In the genomic region with DNA sequence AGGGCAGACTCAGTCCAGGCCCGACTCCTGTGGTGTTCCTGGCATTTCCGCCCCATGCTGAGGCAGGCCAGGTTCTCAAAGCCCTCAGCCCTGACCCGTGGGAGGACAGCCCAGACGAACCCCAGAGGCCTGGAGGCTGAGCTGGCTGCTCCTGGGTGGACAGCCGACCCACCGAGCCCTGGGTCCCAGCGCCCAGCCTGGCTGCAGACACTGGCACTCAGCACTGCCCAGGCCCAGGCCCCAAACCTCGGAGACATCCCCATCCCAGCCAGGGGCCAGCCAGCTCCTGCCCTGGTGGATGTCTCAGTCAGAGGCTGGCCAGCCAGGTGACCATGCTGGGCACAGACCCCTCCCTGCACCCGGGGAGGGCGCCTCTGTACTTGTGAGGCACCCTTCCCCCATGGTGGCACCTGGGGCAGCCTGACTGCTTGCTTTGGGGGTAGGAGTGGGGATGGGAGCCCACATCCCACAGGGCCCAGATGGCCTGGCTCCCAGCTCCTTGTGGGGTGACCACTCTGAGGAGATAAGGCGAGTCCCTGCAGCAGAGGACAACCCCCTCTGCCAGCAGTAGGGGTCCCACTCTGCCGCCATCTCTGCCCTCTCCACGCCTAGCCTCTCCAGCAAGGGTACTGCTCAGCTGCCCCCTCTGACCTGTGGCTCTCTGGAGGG, we compare ENCODE assay signal across 17 cellular contexts. TPM values are rescaled to one million over a fixed set of nuclear protein-coding genes. Genes with fewer than 3 reads are reported as not detected.
A peak's percentile ranks its signal among the peaks of the same experiment; 100 is the strongest.
DNase-seq lines count a peak whose midpoint lies in the region; ATAC-seq, FAIRE-seq and TF ChIP-seq lines count a peak whose summit lies in the region.
"Had no signal": no experiment of that assay in that cellular context is flagged by ENCODE, and none has a peak within 500 bp of the region (broad histone marks: within the 10 kb centered on the region; RNA-seq: fewer than 3 reads in every experiment).

No MANE protein-coding gene starts in this region.

- FAIRE-seq in RCC 7860 (lab: Jason Lieb, UNC): no peak

- DNase-seq in Daoy (ENCODE audit: low read depth) (peak; percentile 60), NCI-H226 (peak; percentile 33), RCC 7860 (ENCODE audit: low spot score) (no peak), middle frontal gyrus (ENCODE audit: extremely low spot score, low spot score) (no peak)
- no peak for DNase-seq in activated T-helper 1 cell treated with anti-CD3 and anti-CD28 coated beads, Interleukin-12 subunit alpha, Interleukin-12 subunit beta, Interleukin-2, Interleukin-4 antibody, amounts not matched to agents 30 ng/mL and 10 ng/mL and 1 ng/mL, durations not matched to agents 14 hours and 24 hours and 36 hours (ENCODE audit: low spot score)
- no peak for DNase-seq in CD4-positive, alpha-beta T cell
- DNase-seq: activated CD4-positive, alpha-beta T cell treated with anti-CD3 and anti-CD28 coated beads for 48 hours; DMS53; foreskin melanocyte; immature natural killer cell; NCI-H2171; retina; stimulated activated CD4-positive, alpha-beta T cell treated with anti-CD3 and anti-CD28 coated beads, Interleukin-4, amount 100 ng/mL, for 4 hours; stimulated activated naive CD4-positive, alpha-beta T cell treated with Interleukin-2 at 50 U/mL for 16 hours had no signal

- POLR2A ChIA-PET in CD4-positive, alpha-beta T cell (lab: Charles Lee): no interaction called here

- peaks cover 4% of the 10 kb centered on the region for H3K27me3 Mint-ChIP-seq in activated T-helper 1 cell treated with anti-CD3 and anti-CD28 coated beads, Interleukin-12 subunit alpha, Interleukin-12 subunit beta, Interleukin-2, Interleukin-4 antibody, amounts not matched to agents 30 ng/mL and 10 ng/mL and 1 ng/mL, durations not matched to agents 14 hours and 24 hours and 36 hours (ENCODE audit: insufficient read depth)
- peaks cover 5% of the 10 kb centered on the region for H3K27me3 Mint-ChIP-seq in CD4-positive, alpha-beta T cell

- H3K9me3 ChIP-seq in CD4-positive, alpha-beta T cell (ENCODE audit: control insufficient read depth, low read length): no peaks in the 10 kb centered on the region

- H3K4me1 Mint-ChIP-seq in activated T-helper 1 cell treated with anti-CD3 and anti-CD28 coated beads, Interleukin-12 subunit alpha, Interleukin-12 subunit beta, Interleukin-2, Interleukin-4 antibody, amounts not matched to agents 30 ng/mL and 10 ng/mL and 1 ng/mL, durations not matched to agents 14 hours and 24 hours and 36 hours (ENCODE audit: low read depth): no peaks in the 10 kb centered on the region
- H3K4me1 Mint-ChIP-seq in CD4-positive, alpha-beta T cell (ENCODE audit: low read depth): no peaks in the 10 kb centered on the region
- H3K4me1 Mint-ChIP-seq: immature natural killer cell had no signal

- no peak overlapping the region for H3K27ac Mint-ChIP-seq in activated T-helper 1 cell treated with anti-CD3 and anti-CD28 coated beads, Interleukin-12 subunit alpha, Interleukin-12 subunit beta, Interleukin-2, Interleukin-4 antibody, amounts not matched to agents 30 ng/mL and 10 ng/mL and 1 ng/mL, durations not matched to agents 14 hours and 24 hours and 36 hours
- H3K27ac Mint-ChIP-seq in CD4-positive, alpha-beta T cell: no peak overlapping the region
- H3K27ac Mint-ChIP-seq: immature natural killer cell had no signal

- H3K9me3 Mint-ChIP-seq in activated T-helper 1 cell treated with anti-CD3 and anti-CD28 coated beads, Interleukin-12 subunit alpha, Interleukin-12 subunit beta, Interleukin-2, Interleukin-4 antibody, amounts not matched to agents 30 ng/mL and 10 ng/mL and 1 ng/mL, durations not matched to agents 14 hours and 24 hours and 36 hours: peaks cover 5% of the 10 kb centered on the region
- no peaks in the 10 kb centered on the region for H3K9me3 Mint-ChIP-seq in CD4-positive, alpha-beta T cell
- H3K9me3 Mint-ChIP-seq: immature natural killer cell had no signal

- peak; percentile 7 for ATAC-seq in GM21737 (IDR thresholded peaks at IDR 0.05; ENCODE audit: unreplicated experiment)
- ATAC-seq in CD4-positive, alpha-beta T cell (ENCODE audit: poor library complexity): no peak

- no peaks in the 10 kb centered on the region for H3K36me3 Mint-ChIP-seq in activated T-helper 1 cell treated with anti-CD3 and anti-CD28 coated beads, Interleukin-12 subunit alpha, Interleukin-12 subunit beta, Interleukin-2, Interleukin-4 antibody, amounts not matched to agents 30 ng/mL and 10 ng/mL and 1 ng/mL, durations not matched to agents 14 hours and 24 hours and 36 hours (ENCODE audit: low read depth)
- no peaks in the 10 kb centered on the region for H3K36me3 Mint-ChIP-seq in CD4-positive, alpha-beta T cell (ENCODE audit: low read depth)
- H3K36me3 Mint-ChIP-seq: immature natural killer cell had no signal

- intact Hi-C loops in activated T-helper 1 cell treated with anti-CD3 and anti-CD28 coated beads, Interleukin-12 subunit alpha, Interleukin-12 subunit beta, Interleukin-2, Interleukin-4 antibody, amounts not matched to agents 30 ng/mL and 10 ng/mL and 1 ng/mL, durations not matched to agents 14 hours and 24 hours and 36 hours (cut with micrococcal nuclease): no loop called here
- intact Hi-C loops in CD4-positive, alpha-beta T cell (cut with DNase I, micrococcal nuclease): no loop called here

- H3K27ac ChIP-seq in layer of hippocampus (ENCODE audit: low read depth, low read length): peak overlapping the region; percentile 36
- H3K27ac ChIP-seq in CD4-positive, alpha-beta T cell (ENCODE audit: low read depth, low read length): no peak overlapping the region

- no peak overlapping the region for H3K4me3 Mint-ChIP-seq in activated T-helper 1 cell treated with anti-CD3 and anti-CD28 coated beads, Interleukin-12 subunit alpha, Interleukin-12 subunit beta, Interleukin-2, Interleukin-4 antibody, amounts not matched to agents 30 ng/mL and 10 ng/mL and 1 ng/mL, durations not matched to agents 14 hours and 24 hours and 36 hours
- H3K4me3 Mint-ChIP-seq in CD4-positive, alpha-beta T cell: no peak overlapping the region
- H3K4me3 Mint-ChIP-seq: immature natural killer cell had no signal

- no peaks in the 10 kb centered on the region for H3K27me3 ChIP-seq in layer of hippocampus (ENCODE audit: control insufficient read depth, insufficient read depth, low read length)
- peaks cover 7% of the 10 kb centered on the region for H3K27me3 ChIP-seq in CD4-positive, alpha-beta T cell (ENCODE audit: control insufficient read depth, insufficient read depth, low read length)

- no peak for TF ChIP-seq CTCF in CD4-positive, alpha-beta T cell (IDR thresholded peaks at IDR 0.05)

- CTCF ChIA-PET in CD4-positive, alpha-beta T cell (lab: Charles Lee): no interaction called here

RNA-seq across cellular contexts. Expression of gene PLD4, which starts 1.4 kb away (rescaled TPM):
- total RNA-seq in Daoy (2014; rRNA removed; shearing (Covaris generic)): not detected in 2 replicates
- total RNA-seq in activated T-helper 1 cell treated with anti-CD3 and anti-CD28 coated beads, Interleukin-12 subunit alpha, Interleukin-12 subunit beta, Interleukin-2, Interleukin-4 antibody, amounts not matched to agents 30 ng/mL and 10 ng/mL and 1 ng/mL, durations not matched to agents 14 hours and 24 hours and 36 hours: 0.10 and 0.21 TPM in 2 replicates
- total RNA-seq in CD4-positive, alpha-beta T cell: 1 to 10 TPM; 1.6 to 2.1 TPM
- total RNA-seq: MCF 10A had no signal

RNA-seq across cellular contexts. Expression of gene AHNAK2, which starts 52.1 kb away (rescaled TPM):
- total RNA-seq in Daoy (2014; rRNA removed; shearing (Covaris generic)): 10.4 and 10.5 TPM in 2 replicates
- total RNA-seq in activated T-helper 1 cell treated with anti-CD3 and anti-CD28 coated beads, Interleukin-12 subunit alpha, Interleukin-12 subunit beta, Interleukin-2, Interleukin-4 antibody, amounts not matched to agents 30 ng/mL and 10 ng/mL and 1 ng/mL, durations not matched to agents 14 hours and 24 hours and 36 hours: 0.02 and 0.05 TPM in 2 replicates
- under 1 TPM in 1 of 2 experiments, not detected in 1; 0.05 TPM for total RNA-seq in CD4-positive, alpha-beta T cell

RNA-seq across cellular contexts. Expression of gene CLBA1, which starts 59.5 kb away (rescaled TPM):
- total RNA-seq in Daoy (2014; rRNA removed; shearing (Covaris generic)): 6.5 and 8.4 TPM in 2 replicates
- 3.1 TPM in 2 replicates for total RNA-seq in activated T-helper 1 cell treated with anti-CD3 and anti-CD28 coated beads, Interleukin-12 subunit alpha, Interleukin-12 subunit beta, Interleukin-2, Interleukin-4 antibody, amounts not matched to agents 30 ng/mL and 10 ng/mL and 1 ng/mL, durations not matched to agents 14 hours and 24 hours and 36 hours
- 1 to 10 TPM; 1.7 to 1.8 TPM for total RNA-seq in CD4-positive, alpha-beta T cell

Comparison
In these comparisons a context has a peak if more than half of its experiments do, and no peak if none do; other contexts are left out.
1. DNase-seq: peak in Daoy (single experiment) and NCI-H226 (single experiment); none in RCC 7860 (single experiment), activated T-helper 1 cell treated with anti-CD3 and anti-CD28 coated beads, Interleukin-12 subunit alpha, Interleukin-12 subunit beta, Interleukin-2, Interleukin-4 antibody, amounts not matched to agents 30 ng/mL and 10 ng/mL and 1 ng/mL, durations not matched to agents 14 hours and 24 hours and 36 hours (single experiment), CD4-positive, alpha-beta T cell (0 of 10) and middle frontal gyrus (single experiment).
2. RNA of gene AHNAK2, which starts 52.1 kb away (total RNA-seq): 10.4 to 10.5 TPM in Daoy; 0.05 TPM in CD4-positive, alpha-beta T cell and 0.02 to 0.05 TPM in activated T-helper 1 cell treated with anti-CD3 and anti-CD28 coated beads, Interleukin-12 subunit alpha, Interleukin-12 subunit beta, Interleukin-2, Interleukin-4 antibody, amounts not matched to agents 30 ng/mL and 10 ng/mL and 1 ng/mL, durations not matched to agents 14 hours and 24 hours and 36 hours; every median in the first group is over 10 times any median in the second.